1 cellular context compared by ENCODE assay signal in genomic region chr1:203631946-203632345, GRCh38.
TF ChIP-seq lines count a peak whose summit lies in the region.

No MANE protein-coding gene starts in this region.

TF ChIP-seq in GM23338, 12 proteins besides CTCF, POLR2A, EP300 and RAD21:
- TF ChIP-seq ETS1 (IDR thresholded peaks at IDR 0.05) (no peak), CREB1 (CRISPR knock-in tag; IDR thresholded peaks at IDR 0.05; ENCODE audit: low read depth) (no peak), POLR2AphosphoS5 (IDR thresholded peaks at IDR 0.05; ENCODE audit: low read depth) (no peak), STAT1 (IDR thresholded peaks at IDR 0.05; ENCODE audit: unreplicated experiment) (no peak), EZH2 (IDR thresholded peaks at IDR 0.05; ENCODE audit: low read depth, unreplicated experiment) (no peak), JUNB (IDR thresholded peaks at IDR 0.05; ENCODE audit: unreplicated experiment) (no peak), ZNF114 (CRISPR knock-in tag; IDR thresholded peaks at IDR 0.05) (no peak), ZNF331 (CRISPR knock-in tag; IDR thresholded peaks at IDR 0.05; ENCODE audit: low read depth) (no peak), EZH2phosphoT487 (IDR thresholded peaks at IDR 0.05; ENCODE audit: unreplicated experiment) (no peak), ZNF462 (CRISPR knock-in tag; IDR thresholded peaks at IDR 0.05) (no peak), NANOG (IDR thresholded peaks at IDR 0.05; ENCODE audit: borderline replicate concordance) (no peak), REST (IDR thresholded peaks at IDR 0.05; ENCODE audit: unreplicated experiment) (no peak)
TF ChIP-seq in GM23338: peak in this region for 0.
